Comparison of ENCODE assay signal across 13 cellular contexts in the genomic region with DNA sequence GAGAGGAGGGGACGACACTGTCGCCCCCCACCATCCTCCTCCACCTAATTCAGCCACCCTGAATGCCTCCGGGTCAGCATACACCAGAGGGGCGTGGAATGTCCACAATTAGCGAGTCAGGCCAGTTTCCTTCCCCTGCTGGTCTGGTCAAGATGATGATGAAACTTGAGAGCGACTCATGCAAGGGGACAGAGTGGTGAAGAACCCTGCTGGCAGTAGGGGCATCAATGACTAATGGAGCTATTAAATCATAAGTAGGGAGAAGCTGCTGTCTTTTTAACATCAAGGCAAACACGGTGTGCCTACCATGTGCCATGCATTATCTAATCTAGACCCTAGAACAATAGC. TPM values are rescaled to one million over a fixed set of nuclear protein-coding genes. Genes with fewer than 3 reads are reported as not detected.
DNase-seq lines count a peak whose midpoint lies in the region; ATAC-seq lines count a peak whose summit lies in the region.
"Had no signal": no experiment of that assay in that cellular context is flagged by ENCODE, and none has a peak within 500 bp of the region (broad histone marks: within the 10 kb centered on the region; RNA-seq: fewer than 3 reads in every experiment).

No MANE protein-coding gene starts in this region.

- in situ Hi-C loops in GM23248 (cut with MboI): loop anchor here (10.0 kb wide), 1 partner anchor 214 kb away; no protein-coding TSS in a partner anchor

- no peaks in the 10 kb centered on the region for H3K27me3 ChIP-seq in GM23248 (replicated peaks; ENCODE audit: insufficient read depth)
- H3K27me3 ChIP-seq: right atrium auricular region had no signal

- intact Hi-C loops in activated T-helper 2 cell treated with anti-CD3 and anti-CD28 coated beads, Interferon-gamma antibody, Interleukin-2, Interleukin-4, amounts not matched to agents 10 μg/mL and 5 μg/mL and 100 μg/mL, durations not matched to agents 14 hours and 24 hours and 36 hours (cut with micrococcal nuclease): loop anchor here (2.0 to 5.0 kb wide), 3 partner anchors 37 to 217 kb away; no protein-coding TSS in a partner anchor
- intact Hi-C loops in Right ventricle myocardium superior (cut with DNase I): no loop called here

- WGBS in GM23248 (ENCODE audit: low coverage in 1 of 2, low lambda C conversion rate in 2 of 2, missing lambda C conversion rate in 2 of 2), 2 experiments: 28 to 30% methylated on average over 7 of the region's 7 CpGs

- H3K27ac Mint-ChIP-seq in activated T-helper 2 cell treated with anti-CD3 and anti-CD28 coated beads, Interferon-gamma antibody, Interleukin-2, Interleukin-4, amounts not matched to agents 10 μg/mL and 5 μg/mL and 100 μg/mL, durations not matched to agents 14 hours and 24 hours and 36 hours: no peak overlapping the region

- peak overlapping the region; percentile 68 for H3K4me3 ChIP-seq in GM23248
- H3K4me3 ChIP-seq: GM12878, heart left ventricle, mucosa of descending colon, right atrium auricular region, suprapubic skin had no signal

- no peaks in the 10 kb centered on the region for H3K79me2 ChIP-seq in GM23248 (ENCODE audit: insufficient read depth)

- H2AFZ ChIP-seq in GM23248: peak overlapping the region; percentile 89

- no peaks in the 10 kb centered on the region for H3K9me3 Mint-ChIP-seq in activated T-helper 2 cell treated with anti-CD3 and anti-CD28 coated beads, Interferon-gamma antibody, Interleukin-2, Interleukin-4, amounts not matched to agents 10 μg/mL and 5 μg/mL and 100 μg/mL, durations not matched to agents 14 hours and 24 hours and 36 hours

- peak overlapping the region; percentile 65 for H3K27ac ChIP-seq in GM23248
- H3K27ac ChIP-seq: heart left ventricle, right atrium auricular region, suprapubic skin had no signal

- H3K4me2 ChIP-seq in GM23248 (ENCODE audit: unreplicated experiment): peak overlapping the region; percentile 91

- DNase-seq in GM23248: peak; percentile 88
- DNase-seq in RKO (ENCODE audit: low spot score): peak; percentile 32
- DNase-seq in fibroblast of the conjunctiva (ENCODE audit: low read depth): peak; percentile 42
- peak; percentile 64 for DNase-seq in renal cortical epithelial cell (ENCODE audit: low read depth)
- DNase-seq in amygdala (lab: John Stamatoyannopoulos, UW): no peak
- DNase-seq in activated T-helper 2 cell treated with anti-CD3 and anti-CD28 coated beads, Interferon-gamma antibody, Interleukin-2, Interleukin-4, amounts not matched to agents 10 μg/mL and 5 μg/mL and 100 μg/mL, durations not matched to agents 14 hours and 24 hours and 36 hours (ENCODE audit: low spot score): no peak
- DNase-seq in NCI-H187 treated with DMSO at 0.1 percent for 48 hours (lab: John Stamatoyannopoulos, UW): no peak
- DNase-seq in Right ventricle myocardium superior: no peak

- H3K36me3 ChIP-seq in GM23248 (ENCODE audit: low read depth): no peaks in the 10 kb centered on the region
- H3K36me3 ChIP-seq: heart left ventricle, right atrium auricular region, suprapubic skin had no signal

- H3K9me2 ChIP-seq in GM23248 (ENCODE audit: insufficient read depth): no peaks in the 10 kb centered on the region

- no peaks in the 10 kb centered on the region for H3F3A ChIP-seq in GM23248 (ENCODE audit: insufficient read depth)

- ATAC-seq in Right ventricle myocardium superior (ENCODE audit: poor library complexity): no peak

- peak overlapping the region; percentile 61 for H3K9ac ChIP-seq in GM23248

- peaks cover 11% of the 10 kb centered on the region; the same call in 1 of the 2 replicates for H3K4me1 ChIP-seq in GM23248 (ENCODE audit: insufficient read depth)
- H3K4me1 ChIP-seq: right atrium auricular region had no signal

- no peaks in the 10 kb centered on the region for H3K36me3 Mint-ChIP-seq in activated T-helper 2 cell treated with anti-CD3 and anti-CD28 coated beads, Interferon-gamma antibody, Interleukin-2, Interleukin-4, amounts not matched to agents 10 μg/mL and 5 μg/mL and 100 μg/mL, durations not matched to agents 14 hours and 24 hours and 36 hours (ENCODE audit: low read depth)

- no peaks in the 10 kb centered on the region for H3K9me3 ChIP-seq in GM23248 (ENCODE audit: low read depth)
- H3K9me3 ChIP-seq: heart left ventricle, mucosa of descending colon, right atrium auricular region, suprapubic skin had no signal

- peaks cover 9% of the 10 kb centered on the region for H3K4me1 Mint-ChIP-seq in activated T-helper 2 cell treated with anti-CD3 and anti-CD28 coated beads, Interferon-gamma antibody, Interleukin-2, Interleukin-4, amounts not matched to agents 10 μg/mL and 5 μg/mL and 100 μg/mL, durations not matched to agents 14 hours and 24 hours and 36 hours (ENCODE audit: low read depth)

- H4K20me1 ChIP-seq in GM23248 (ENCODE audit: insufficient read depth): no peaks in the 10 kb centered on the region

- peaks cover 28% of the 10 kb centered on the region for H3K27me3 Mint-ChIP-seq in activated T-helper 2 cell treated with anti-CD3 and anti-CD28 coated beads, Interferon-gamma antibody, Interleukin-2, Interleukin-4, amounts not matched to agents 10 μg/mL and 5 μg/mL and 100 μg/mL, durations not matched to agents 14 hours and 24 hours and 36 hours (ENCODE audit: low read depth)

- H3K4me3 Mint-ChIP-seq in activated T-helper 2 cell treated with anti-CD3 and anti-CD28 coated beads, Interferon-gamma antibody, Interleukin-2, Interleukin-4, amounts not matched to agents 10 μg/mL and 5 μg/mL and 100 μg/mL, durations not matched to agents 14 hours and 24 hours and 36 hours (ENCODE audit: low read depth): no peak overlapping the region

RNA-seq across cellular contexts. Expression of gene SPACA3, which starts 7.2 kb away (rescaled TPM):
- not detected in 2 replicates for total RNA-seq in GM23248 (2014; rRNA removed; shearing (Covaris generic))
- not detected in 2 replicates for polyA plus RNA-seq in GM23248 (2016; fragmentation: Nextera tagmentation; extraction: Ambion mirVana)
- total RNA-seq in renal cortical epithelial cell: not detected in 2 replicates
- total RNA-seq in activated T-helper 2 cell treated with anti-CD3 and anti-CD28 coated beads, Interferon-gamma antibody, Interleukin-2, Interleukin-4, amounts not matched to agents 10 μg/mL and 5 μg/mL and 100 μg/mL, durations not matched to agents 14 hours and 24 hours and 36 hours: not detected in 2 replicates
- total RNA-seq in Right ventricle myocardium superior: not detected
- total RNA-seq: GM12878, heart left ventricle, mucosa of descending colon, right atrium auricular region had no signal
- polyA plus RNA-seq: heart left ventricle had no signal

Comparison
In these comparisons a context has a peak if more than half of its experiments do, and no peak if none do; other contexts are left out.
1. DNase-seq: peak in GM23248 (single experiment), RKO (single experiment), fibroblast of the conjunctiva (single experiment) and renal cortical epithelial cell (single experiment); none in amygdala (0 of 56), activated T-helper 2 cell treated with anti-CD3 and anti-CD28 coated beads, Interferon-gamma antibody, Interleukin-2, Interleukin-4, amounts not matched to agents 10 μg/mL and 5 μg/mL and 100 μg/mL, durations not matched to agents 14 hours and 24 hours and 36 hours (single experiment), NCI-H187 treated with DMSO at 0.1 percent for 48 hours (single experiment) and Right ventricle myocardium superior (single experiment).